ENCODE assay signal across 26 cellular contexts in the genomic region with DNA sequence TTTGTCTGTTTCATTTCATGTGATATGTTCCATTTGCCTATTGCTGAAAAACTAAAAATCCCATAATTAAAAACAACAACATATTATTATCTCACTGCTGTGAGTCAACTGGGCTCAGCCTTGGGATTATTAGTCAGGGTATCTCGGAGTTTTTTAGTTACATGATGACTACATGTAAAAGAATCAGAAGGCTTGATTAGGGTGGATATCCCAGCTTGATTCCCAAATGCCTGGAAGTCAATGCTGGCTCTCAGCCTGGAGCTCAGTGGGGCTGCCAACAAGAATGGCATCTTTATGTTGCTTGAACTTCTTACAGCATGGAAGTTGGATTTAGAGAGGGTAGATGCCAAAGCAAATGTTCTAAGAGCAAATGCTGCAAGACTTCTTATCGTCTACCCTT.
DNase-seq lines count a peak whose midpoint lies in the region; ATAC-seq and TF ChIP-seq lines count a peak whose summit lies in the region.
"Had no signal": no experiment of that assay in that cellular context is flagged by ENCODE, and none has a peak within 500 bp of the region (broad histone marks: within the 10 kb centered on the region; RNA-seq: fewer than 3 reads in every experiment).

No MANE protein-coding gene starts in this region.

- intact Hi-C loops in activated naive CD4-positive, alpha-beta T cell treated with anti-CD3 and anti-CD28 coated beads for 36 hours (cut with micrococcal nuclease): no loop called here

- no peaks in the 10 kb centered on the region for H3K27me3 Mint-ChIP-seq in activated naive CD4-positive, alpha-beta T cell treated with anti-CD3 and anti-CD28 coated beads for 36 hours (ENCODE audit: low read depth)
- H3K27me3 Mint-ChIP-seq: activated B cell treated with CpG ODN at 0.5 μM for 24 hours; activated T-cell treated with anti-CD3 and anti-CD28 coated beads, Interleukin-2, amount 50 U/mL, for 24 hours had no signal

- no peak overlapping the region for H2AFZ ChIP-seq in osteoblast (ENCODE audit: low read length)

- DNase-seq in COLO829 (ENCODE audit: low spot score): peak; percentile 60
- peak; percentile 55 for DNase-seq in NCI-H446 treated with DMSO at 0.1 percent for 48 hours (lab: John Stamatoyannopoulos, UW)
- peak; percentile 11 for DNase-seq in choroid plexus epithelial cell (ENCODE audit: low read depth)
- peak; percentile 68 for DNase-seq in osteoblast (ENCODE audit: insufficient read length, low spot score, missing footprints)
- DNase-seq in NCI-H1694 (lab: John Stamatoyannopoulos, UW): no peak
- no peak for DNase-seq in activated naive CD4-positive, alpha-beta T cell treated with anti-CD3 and anti-CD28 coated beads for 36 hours
- no peak for DNase-seq in HK-2 (ENCODE audit: unreplicated experiment)
- DNase-seq: activated B cell treated with CpG ODN at 0.5 μM for 24 hours; activated naive CD4-positive, alpha-beta T cell treated with Interleukin-2 at 50 U/mL for 16 hours; activated T-cell treated with anti-CD3 and anti-CD28 coated beads, Interleukin-2, amount 50 U/mL, for 24 hours; aorta; CD8-positive, alpha-beta T cell; colonic mucosa; DMS79; hypothalamus; NCI-H1417; NCI-H526; occipital lobe; retina had no signal

- CTCF ChIA-PET in activated naive CD4-positive, alpha-beta T cell treated with anti-CD3 and anti-CD28 coated beads for 36 hours (lab: Charles Lee): no interaction called here

- no peaks in the 10 kb centered on the region for H3K36me3 ChIP-seq in osteoblast (ENCODE audit: insufficient read depth, low read length)
- H3K36me3 ChIP-seq: colonic mucosa, HAP-1, thoracic aorta had no signal

- no peaks in the 10 kb centered on the region for H3K36me3 Mint-ChIP-seq in activated naive CD4-positive, alpha-beta T cell treated with anti-CD3 and anti-CD28 coated beads for 36 hours (ENCODE audit: low read depth)
- H3K36me3 Mint-ChIP-seq: CD8-positive, alpha-beta T cell had no signal

- H3K27me3 ChIP-seq in osteoblast (ENCODE audit: insufficient read depth, low read length): no peaks in the 10 kb centered on the region
- H3K27me3 ChIP-seq: colonic mucosa had no signal

- H3K4me2 ChIP-seq in osteoblast (ENCODE audit: insufficient read depth, low read length): no peak overlapping the region

- no peak overlapping the region for H3K4me3 Mint-ChIP-seq in activated naive CD4-positive, alpha-beta T cell treated with anti-CD3 and anti-CD28 coated beads for 36 hours
- H3K4me3 Mint-ChIP-seq: activated B cell treated with CpG ODN at 0.5 μM for 24 hours; activated T-cell treated with anti-CD3 and anti-CD28 coated beads, Interleukin-2, amount 50 U/mL, for 24 hours; CD8-positive, alpha-beta T cell; T-helper 2 cell treated with Interferon-gamma antibody and Interleukin-4, amounts not matched to agents 5 μg/mL and 100 μg/mL, for 36 hours had no signal

- ATAC-seq in HG03571 (IDR thresholded peaks at IDR 0.05; ENCODE audit: unreplicated experiment): no peak
- ATAC-seq: CD8-positive, alpha-beta T cell; SK-N-SH treated with all-trans-retinoic acid at 6 μM for 48 hours had no signal

- H4K20me1 ChIP-seq in osteoblast (ENCODE audit: insufficient read depth, low read length): no peaks in the 10 kb centered on the region

- H3K27ac Mint-ChIP-seq in activated naive CD4-positive, alpha-beta T cell treated with anti-CD3 and anti-CD28 coated beads for 36 hours: no peak overlapping the region
- H3K27ac Mint-ChIP-seq: activated B cell treated with CpG ODN at 0.5 μM for 24 hours; activated T-cell treated with anti-CD3 and anti-CD28 coated beads, Interleukin-2, amount 50 U/mL, for 24 hours; CD8-positive, alpha-beta T cell; T-helper 2 cell treated with Interferon-gamma antibody and Interleukin-4, amounts not matched to agents 5 μg/mL and 100 μg/mL, for 36 hours had no signal

- H3K9me3 ChIP-seq in osteoblast (ENCODE audit: low read depth, low read length): no peaks in the 10 kb centered on the region
- H3K9me3 ChIP-seq: colonic mucosa, HAP-1, thoracic aorta had no signal

- peaks cover 6% of the 10 kb centered on the region for H3K9me3 Mint-ChIP-seq in activated naive CD4-positive, alpha-beta T cell treated with anti-CD3 and anti-CD28 coated beads for 36 hours
- H3K9me3 Mint-ChIP-seq: activated B cell treated with CpG ODN at 0.5 μM for 24 hours had no signal

- H3K79me2 ChIP-seq in osteoblast (ENCODE audit: insufficient read depth, low read length): no peaks in the 10 kb centered on the region

- H3K27ac ChIP-seq in osteoblast (ENCODE audit: low read depth, low read length): no peak overlapping the region
- H3K27ac ChIP-seq: colonic mucosa, RWPE1, thoracic aorta had no signal

- no peak overlapping the region for H3K4me3 ChIP-seq in choroid plexus epithelial cell (ENCODE audit: low read depth, low read length)
- H3K4me3 ChIP-seq in osteoblast (ENCODE audit: insufficient read depth, low read length): no peak overlapping the region
- H3K4me3 ChIP-seq: colonic mucosa, HAP-1, lung, thoracic aorta had no signal

- TF ChIP-seq CTCF in choroid plexus epithelial cell (conservative IDR thresholded peaks at IDR 0.05; ENCODE audit: low read depth, low read length) (no peak), osteoblast (IDR thresholded peaks at IDR 0.05; ENCODE audit: extremely low read depth, low read depth, low read length) (no peak)

- H3K4me1 ChIP-seq in osteoblast (ENCODE audit: insufficient read depth, low read length): no peaks in the 10 kb centered on the region
- H3K4me1 ChIP-seq: colonic mucosa, HAP-1 had no signal

- no peaks in the 10 kb centered on the region for H3K4me1 Mint-ChIP-seq in activated naive CD4-positive, alpha-beta T cell treated with anti-CD3 and anti-CD28 coated beads for 36 hours (ENCODE audit: low read depth)
- H3K4me1 Mint-ChIP-seq: activated B cell treated with CpG ODN at 0.5 μM for 24 hours had no signal

Comparison
In these comparisons a context has a peak if more than half of its experiments do, and no peak if none do; other contexts are left out.
1. DNase-seq: peak in COLO829 (single experiment), NCI-H446 treated with DMSO at 0.1 percent for 48 hours (single experiment), choroid plexus epithelial cell (single experiment) and osteoblast (single experiment); none in NCI-H1694 (single experiment), activated naive CD4-positive, alpha-beta T cell treated with anti-CD3 and anti-CD28 coated beads for 36 hours (single experiment) and HK-2 (single experiment).